In the genomic region with DNA sequence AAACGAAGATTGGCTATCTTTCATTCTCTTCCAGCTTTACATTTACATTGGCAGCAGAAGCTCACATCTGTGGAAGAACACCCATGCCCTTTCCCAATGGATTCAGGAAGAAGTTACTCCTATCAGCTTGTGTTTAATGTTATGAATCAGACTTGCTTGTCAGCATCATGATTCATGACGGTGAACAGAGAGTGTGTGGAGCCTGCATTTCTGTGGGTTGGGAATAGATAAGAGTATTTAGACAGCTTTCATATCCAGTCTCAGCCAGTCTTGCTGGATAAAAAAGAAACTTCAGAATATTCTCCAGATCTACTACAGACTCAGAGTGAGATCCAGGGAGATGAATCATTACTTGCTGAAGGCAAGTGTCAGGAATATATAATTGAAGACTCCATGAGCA, we compare ENCODE assay signal across 1 cellular context.
TF ChIP-seq lines count a peak whose summit lies in the region.

No MANE protein-coding gene starts in this region.

TF ChIP-seq in SK-N-SH, 30 proteins besides CTCF, POLR2A, EP300 and RAD21 (continued from another document):
- TF ChIP-seq, protein P1, sequence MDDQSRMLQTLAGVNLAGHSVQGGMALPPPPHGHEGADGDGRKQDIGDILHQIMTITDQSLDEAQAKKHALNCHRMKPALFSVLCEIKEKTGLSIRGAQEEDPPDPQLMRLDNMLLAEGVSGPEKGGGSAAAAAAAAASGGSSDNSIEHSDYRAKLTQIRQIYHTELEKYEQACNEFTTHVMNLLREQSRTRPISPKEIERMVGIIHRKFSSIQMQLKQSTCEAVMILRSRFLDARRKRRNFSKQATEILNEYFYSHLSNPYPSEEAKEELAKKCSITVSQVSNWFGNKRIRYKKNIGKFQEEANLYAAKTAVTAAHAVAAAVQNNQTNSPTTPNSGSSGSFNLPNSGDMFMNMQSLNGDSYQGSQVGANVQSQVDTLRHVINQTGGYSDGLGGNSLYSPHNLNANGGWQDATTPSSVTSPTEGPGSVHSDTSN (IDR thresholded peaks at IDR 0.05) = peak; percentile 100
- peak; percentile 97 for TF ChIP-seq FOXM1 (IDR thresholded peaks at IDR 0.05; ENCODE audit: low read depth)
- TF ChIP-seq TAF1 (IDR thresholded peaks at IDR 0.05; ENCODE audit: borderline replicate concordance, low read depth, low read length) = peak; percentile 48; the same call in 1 of the 2 replicates
- TF ChIP-seq ELF1 (IDR thresholded peaks at IDR 0.05) = peak; percentile 60; the same call in 1 of the 2 replicates
- peak; percentile 83 for TF ChIP-seq FOXJ3 (CRISPR knock-in tag; IDR thresholded peaks at IDR 0.05)
- TF ChIP-seq RCOR1 (IDR thresholded peaks at IDR 0.05; ENCODE audit: low read length) = peak; percentile 84
- TF ChIP-seq JUND (IDR thresholded peaks at IDR 0.05) = peak; percentile 100
- TF ChIP-seq, protein P2, sequence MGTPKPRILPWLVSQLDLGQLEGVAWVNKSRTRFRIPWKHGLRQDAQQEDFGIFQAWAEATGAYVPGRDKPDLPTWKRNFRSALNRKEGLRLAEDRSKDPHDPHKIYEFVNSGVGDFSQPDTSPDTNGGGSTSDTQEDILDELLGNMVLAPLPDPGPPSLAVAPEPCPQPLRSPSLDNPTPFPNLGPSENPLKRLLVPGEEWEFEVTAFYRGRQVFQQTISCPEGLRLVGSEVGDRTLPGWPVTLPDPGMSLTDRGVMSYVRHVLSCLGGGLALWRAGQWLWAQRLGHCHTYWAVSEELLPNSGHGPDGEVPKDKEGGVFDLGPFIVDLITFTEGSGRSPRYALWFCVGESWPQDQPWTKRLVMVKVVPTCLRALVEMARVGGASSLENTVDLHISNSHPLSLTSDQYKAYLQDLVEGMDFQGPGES (IDR thresholded peaks at IDR 0.05; ENCODE audit: low read depth, low read length) = no peak
- TF ChIP-seq TEAD4 (IDR thresholded peaks at IDR 0.05; ENCODE audit: borderline replicate concordance, insufficient read depth) = peak; percentile 100
- peak; percentile 97 for TF ChIP-seq FOSL2 (IDR thresholded peaks at IDR 0.05; ENCODE audit: borderline replicate concordance, low read depth)
- TF ChIP-seq CHD2 (IDR thresholded peaks at IDR 0.05; ENCODE audit: low read length, partially characterized antibody) = no peak
- TF ChIP-seq EZH2phosphoT487 (IDR thresholded peaks at IDR 0.05; ENCODE audit: borderline replicate concordance, low read depth) = no peak
TF ChIP-seq in SK-N-SH: peak in this region for 23.
